16 cellular contexts compared by ENCODE assay signal in genomic region chr7:102260856-102261255, GRCh38. TPM values are rescaled to one million over a fixed set of nuclear protein-coding genes. Genes with fewer than 3 reads are reported as not detected.
DNase-seq lines count a peak whose midpoint lies in the region; TF ChIP-seq lines count a peak whose summit lies in the region.
"Had no signal": no experiment of that assay in that cellular context is flagged by ENCODE, and none has a peak within 500 bp of the region (broad histone marks: within the 10 kb centered on the region; RNA-seq: fewer than 3 reads in every experiment).

No MANE protein-coding gene starts in this region.

- peaks cover 19% of the 10 kb centered on the region for H3K4me1 Mint-ChIP-seq in brain

- H3K27me3 Mint-ChIP-seq in brain, result no peaks in the 10 kb centered on the region

- H3K27ac ChIP-seq in Karpas-422 (ENCODE audit: low read length) (no peak overlapping the region), sigmoid colon (no peak overlapping the region)
- H3K27ac ChIP-seq: gastrocnemius medialis had no signal

- no peak overlapping the region for H3K4me3 ChIP-seq in Karpas-422 (ENCODE audit: low read length)
- H3K4me3 ChIP-seq in sigmoid colon, result no peak overlapping the region
- H3K4me3 ChIP-seq: gastrocnemius medialis had no signal

- H3K4me3 Mint-ChIP-seq in brain, result no peak overlapping the region

- no peak overlapping the region for H3K9ac ChIP-seq in Karpas-422 (ENCODE audit: low read length)

- no peaks in the 10 kb centered on the region for H3K9me2 ChIP-seq in Karpas-422 (replicated peaks; ENCODE audit: insufficient read depth, low read length)

- peak; percentile 12 for DNase-seq in NCI-H146 (lab: John Stamatoyannopoulos, UW)
- no peak for DNase-seq in NCI-H146 treated with DMSO at 0.1 percent for 48 hours (lab: John Stamatoyannopoulos, UW; ENCODE audit: unreplicated experiment)
- peak in 43 of 51 donors; percentile 3 to 89 (median 53) for DNase-seq in hypothalamus (lab: John Stamatoyannopoulos, UW)
- DNase-seq in stromal cell of bone marrow (ENCODE audit: low read depth), result peak; percentile 6
- DNase-seq in Karpas-422, result no peak
- no peak for DNase-seq in sigmoid colon
- no peak for DNase-seq in kidney glomerular epithelial cell (lab: John Stamatoyannopoulos, UW)
- DNase-seq: activated CD8-positive, alpha-beta memory T cell treated with anti-CD3 and anti-CD28 coated beads for 24 hours; aorta; gastrocnemius medialis; GF-D8; HCEC 1CT; NCI-H526 treated with DMSO at 0.1 percent for 48 hours; stimulated activated naive CD4-positive, alpha-beta T cell; T-helper 2 cell had no signal

- WGBS in sigmoid colon, 2 donors, result 77 to 85% methylated on average over 9 of the region's 9 CpGs

- no peaks in the 10 kb centered on the region for H3K36me3 ChIP-seq in Karpas-422 (ENCODE audit: insufficient read depth, low read length)
- H3K36me3 ChIP-seq in sigmoid colon, result no peaks in the 10 kb centered on the region
- H3K36me3 ChIP-seq: gastrocnemius medialis had no signal

- peaks cover 9% of the 10 kb centered on the region for H3K36me3 Mint-ChIP-seq in brain

- H3K9me3 Mint-ChIP-seq in brain, result peaks cover 0 to 4% (median 0%) of the 10 kb centered on the region in 5 experiments

- no peak overlapping the region for H2AFZ ChIP-seq in Karpas-422 (ENCODE audit: low read length)

- TF ChIP-seq POLR2A in sigmoid colon (IDR thresholded peaks at IDR 0.05), result no peak

- H4K20me1 ChIP-seq in Karpas-422 (ENCODE audit: insufficient read depth, low read depth, low read length), result no peaks in the 10 kb centered on the region

- no peaks in the 10 kb centered on the region for H3K79me2 ChIP-seq in Karpas-422 (ENCODE audit: low read length)

- TF ChIP-seq CTCF in brain (conservative IDR thresholded peaks at IDR 0.05), result no peak
- no peak for TF ChIP-seq CTCF in sigmoid colon (IDR thresholded peaks at IDR 0.05)

- H3K27ac Mint-ChIP-seq in brain, result peak overlapping the region; percentile 64 to 94 (median 88)

- H3K9me3 ChIP-seq in Karpas-422 (ENCODE audit: low read length) (no peaks in the 10 kb centered on the region), sigmoid colon (no peaks in the 10 kb centered on the region)
- H3K9me3 ChIP-seq: gastrocnemius medialis had no signal

- H3K27me3 ChIP-seq in Karpas-422 (ENCODE audit: low read length), result no peaks in the 10 kb centered on the region
- no peaks in the 10 kb centered on the region for H3K27me3 ChIP-seq in sigmoid colon
- H3K27me3 ChIP-seq: gastrocnemius medialis had no signal

- H3K4me2 ChIP-seq in Karpas-422 (ENCODE audit: low read depth, low read length, poor library complexity, severe bottlenecking), result no peak overlapping the region

- TF ChIP-seq EP300 in sigmoid colon (IDR thresholded peaks at IDR 0.05), result no peak

- intact Hi-C loops in sigmoid colon (cut with DNase I), result no loop called here

- H3K4me1 ChIP-seq in Karpas-422 (ENCODE audit: low read length), result 0 out of 2 replicates have a peak, but pooled peaks cover 3% of the 10 kb centered on the region
- no peaks in the 10 kb centered on the region for H3K4me1 ChIP-seq in sigmoid colon
- H3K4me1 ChIP-seq: gastrocnemius medialis had no signal

RNA-seq across cellular contexts. Expression of gene SH2B2, which starts 25.8 kb away (rescaled TPM):
- 8.3 TPM for polyA plus RNA-seq in brain (ENCODE audit: insufficient read depth, low read depth, low replicate concordance)
- 22.4 and 39.2 TPM in 2 replicates for total RNA-seq in Karpas-422 (2014; rRNA removed; shearing (Covaris generic); ENCODE audit: low replicate concordance)
- 10 to 100 TPM in 1 of 4 donors, 1 to 10 TPM in 3; 1.1 to 10.5 (median 5.5) TPM for total RNA-seq in sigmoid colon
- polyA plus RNA-seq in sigmoid colon, result 1 to 10 TPM in 1 of 3 donors, not detected in 2; 4.6 TPM

Comparison
In these comparisons a context has a peak if more than half of its experiments do, and no peak if none do; other contexts are left out.
1. DNase-seq: peak in NCI-H146 (single experiment), hypothalamus (43 of 51) and stromal cell of bone marrow (single experiment); none in NCI-H146 treated with DMSO at 0.1 percent for 48 hours (single experiment), Karpas-422 (single experiment), sigmoid colon (single experiment) and kidney glomerular epithelial cell (single experiment).